In the genomic region with DNA sequence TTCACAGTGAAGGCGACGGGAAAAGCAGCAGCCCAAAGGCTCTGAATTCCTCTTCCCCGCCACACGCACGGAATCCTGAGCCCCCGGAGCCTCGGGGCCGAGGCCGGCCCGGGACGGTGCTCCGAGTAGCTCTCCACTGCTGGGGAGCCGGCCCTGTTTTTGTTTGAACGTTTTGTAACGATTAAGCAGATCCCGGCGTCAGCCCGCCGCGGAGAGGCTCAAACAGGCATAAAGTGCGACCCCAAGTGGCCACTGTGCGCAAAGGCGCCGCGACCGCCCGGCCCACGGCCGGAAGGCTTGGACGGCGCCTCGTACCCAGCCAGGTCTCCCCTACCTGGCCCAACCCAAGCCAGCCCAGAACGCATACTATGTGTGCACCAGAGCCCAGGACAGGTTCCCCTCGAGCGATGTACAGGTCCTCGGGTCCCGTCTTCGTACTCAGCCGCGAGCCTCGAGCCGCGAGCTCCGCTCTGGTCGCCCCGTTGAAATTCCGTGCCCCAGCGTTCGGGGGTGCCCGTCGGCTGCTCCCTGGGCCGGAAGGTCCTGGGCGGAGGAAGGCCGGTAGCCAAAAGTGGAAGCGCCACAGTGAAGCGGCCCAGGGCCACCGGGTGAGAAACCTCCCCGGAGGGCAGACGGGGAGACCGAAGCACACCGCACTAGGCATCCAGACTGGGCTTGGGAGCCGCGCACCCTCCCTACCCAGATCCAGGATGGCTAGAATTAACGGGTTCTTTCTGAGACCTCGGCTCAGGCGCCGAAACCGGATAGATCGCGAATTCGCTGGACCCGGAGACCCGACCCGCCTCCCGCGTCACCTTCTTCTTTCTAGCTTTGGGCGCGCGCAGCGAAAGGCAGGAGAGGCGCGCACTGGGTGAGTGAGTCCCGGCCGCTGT, we compare ENCODE assay signal across 1 cellular context.
A peak's percentile ranks its signal among the peaks of the same experiment; 100 is the strongest.
TF ChIP-seq lines count a peak whose summit lies in the region.

No MANE protein-coding gene starts in this region.

TF ChIP-seq in HepG2, 621 proteins besides CTCF, POLR2A, EP300 and RAD21 (continued from another document and continues in another):
- TF ChIP-seq, protein P1, sequence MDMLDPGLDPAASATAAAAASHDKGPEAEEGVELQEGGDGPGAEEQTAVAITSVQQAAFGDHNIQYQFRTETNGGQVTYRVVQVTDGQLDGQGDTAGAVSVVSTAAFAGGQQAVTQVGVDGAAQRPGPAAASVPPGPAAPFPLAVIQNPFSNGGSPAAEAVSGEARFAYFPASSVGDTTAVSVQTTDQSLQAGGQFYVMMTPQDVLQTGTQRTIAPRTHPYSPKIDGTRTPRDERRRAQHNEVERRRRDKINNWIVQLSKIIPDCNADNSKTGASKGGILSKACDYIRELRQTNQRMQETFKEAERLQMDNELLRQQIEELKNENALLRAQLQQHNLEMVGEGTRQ (IDR thresholded peaks at IDR 0.05; ENCODE audit: low read depth, low read length), result 0 out of 2 replicates have a peak, but pooled peaks have one; percentile 2
- TF ChIP-seq, protein P1 (CRISPR knock-in tag; IDR thresholded peaks at IDR 0.05; ENCODE audit: borderline replicate concordance), result no peak
- TF ChIP-seq CAMTA2 (CRISPR knock-in tag; IDR thresholded peaks at IDR 0.05; ENCODE audit: borderline replicate concordance) (0 out of 2 replicates have a peak, but pooled peaks have one; percentile 11), SALL1 (CRISPR knock-in tag; IDR thresholded peaks at IDR 0.05) (peak; percentile 48), FOXA3 (CRISPR knock-in tag; IDR thresholded peaks at IDR 0.05) (no peak), ZNF619 (CRISPR knock-in tag; IDR thresholded peaks at IDR 0.05) (no peak), ZNF563 (CRISPR knock-in tag; IDR thresholded peaks at IDR 0.05) (no peak), ZNF772 (CRISPR knock-in tag; IDR thresholded peaks at IDR 0.05) (peak; percentile 83; the same call in 1 of the 2 replicates), SKI (IDR thresholded peaks at IDR 0.05; ENCODE audit: partially characterized antibody) (no peak), SCMH1 (CRISPR knock-in tag; IDR thresholded peaks at IDR 0.05; ENCODE audit: borderline replicate concordance) (no peak), MIXL1 (CRISPR knock-in tag; IDR thresholded peaks at IDR 0.05) (no peak), FOXJ3 (CRISPR knock-in tag; IDR thresholded peaks at IDR 0.05; ENCODE audit: borderline replicate concordance) (peak; percentile 31; the same call in 1 of the 2 replicates), MYNN (CRISPR knock-in tag; IDR thresholded peaks at IDR 0.05; ENCODE audit: low read depth) (no peak), NCOA1 (CRISPR knock-in tag; IDR thresholded peaks at IDR 0.05) (peak; percentile 66; the same call in 1 of the 2 replicates), ZMYM3 (CRISPR knock-in tag; IDR thresholded peaks at IDR 0.05) (no peak), RORA (CRISPR knock-in tag; IDR thresholded peaks at IDR 0.05) (no peak; the same call in 1 of the 2 replicates), POLR2G (IDR thresholded peaks at IDR 0.05; ENCODE audit: low read depth, low read length) (no peak), ZFY (CRISPR knock-in tag; IDR thresholded peaks at IDR 0.05) (no peak; the same call in 1 of the 2 replicates), CBX5 (CRISPR knock-in tag; IDR thresholded peaks at IDR 0.05; ENCODE audit: borderline replicate concordance) (no peak), ZNF33A (CRISPR knock-in tag; IDR thresholded peaks at IDR 0.05; ENCODE audit: borderline replicate concordance) (0 out of 2 replicates have a peak, but pooled peaks have one; percentile 44), ZNF792 (CRISPR knock-in tag; IDR thresholded peaks at IDR 0.05) (peak; percentile 64; the same call in 1 of the 2 replicates), FLYWCH1 (CRISPR knock-in tag; IDR thresholded peaks at IDR 0.05) (no peak), ZBTB7A (CRISPR knock-in tag; IDR thresholded peaks at IDR 0.05) (no peak), ZNF615 (CRISPR knock-in tag; IDR thresholded peaks at IDR 0.05; ENCODE audit: borderline replicate concordance) (no peak)
- TF ChIP-seq, protein P2, sequence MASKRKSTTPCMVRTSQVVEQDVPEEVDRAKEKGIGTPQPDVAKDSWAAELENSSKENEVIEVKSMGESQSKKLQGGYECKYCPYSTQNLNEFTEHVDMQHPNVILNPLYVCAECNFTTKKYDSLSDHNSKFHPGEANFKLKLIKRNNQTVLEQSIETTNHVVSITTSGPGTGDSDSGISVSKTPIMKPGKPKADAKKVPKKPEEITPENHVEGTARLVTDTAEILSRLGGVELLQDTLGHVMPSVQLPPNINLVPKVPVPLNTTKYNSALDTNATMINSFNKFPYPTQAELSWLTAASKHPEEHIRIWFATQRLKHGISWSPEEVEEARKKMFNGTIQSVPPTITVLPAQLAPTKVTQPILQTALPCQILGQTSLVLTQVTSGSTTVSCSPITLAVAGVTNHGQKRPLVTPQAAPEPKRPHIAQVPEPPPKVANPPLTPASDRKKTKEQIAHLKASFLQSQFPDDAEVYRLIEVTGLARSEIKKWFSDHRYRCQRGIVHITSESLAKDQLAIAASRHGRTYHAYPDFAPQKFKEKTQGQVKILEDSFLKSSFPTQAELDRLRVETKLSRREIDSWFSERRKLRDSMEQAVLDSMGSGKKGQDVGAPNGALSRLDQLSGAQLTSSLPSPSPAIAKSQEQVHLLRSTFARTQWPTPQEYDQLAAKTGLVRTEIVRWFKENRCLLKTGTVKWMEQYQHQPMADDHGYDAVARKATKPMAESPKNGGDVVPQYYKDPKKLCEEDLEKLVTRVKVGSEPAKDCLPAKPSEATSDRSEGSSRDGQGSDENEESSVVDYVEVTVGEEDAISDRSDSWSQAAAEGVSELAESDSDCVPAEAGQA (IDR thresholded peaks at IDR 0.05; ENCODE audit: low read depth), result no peak
- TF ChIP-seq, protein P2 (CRISPR knock-in tag; IDR thresholded peaks at IDR 0.05; ENCODE audit: borderline replicate concordance), result 0 out of 2 replicates have a peak, but pooled peaks have one; percentile 58
- TF ChIP-seq, protein P3, sequence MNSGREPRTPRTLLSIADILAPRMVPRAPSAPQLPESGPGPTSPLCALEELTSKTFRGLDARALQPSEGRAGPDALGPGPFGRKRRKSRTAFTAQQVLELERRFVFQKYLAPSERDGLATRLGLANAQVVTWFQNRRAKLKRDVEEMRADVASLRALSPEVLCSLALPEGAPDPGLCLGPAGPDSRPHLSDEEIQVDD (CRISPR knock-in tag; IDR thresholded peaks at IDR 0.05; ENCODE audit: borderline replicate concordance), result no peak
- TF ChIP-seq, protein P4, sequence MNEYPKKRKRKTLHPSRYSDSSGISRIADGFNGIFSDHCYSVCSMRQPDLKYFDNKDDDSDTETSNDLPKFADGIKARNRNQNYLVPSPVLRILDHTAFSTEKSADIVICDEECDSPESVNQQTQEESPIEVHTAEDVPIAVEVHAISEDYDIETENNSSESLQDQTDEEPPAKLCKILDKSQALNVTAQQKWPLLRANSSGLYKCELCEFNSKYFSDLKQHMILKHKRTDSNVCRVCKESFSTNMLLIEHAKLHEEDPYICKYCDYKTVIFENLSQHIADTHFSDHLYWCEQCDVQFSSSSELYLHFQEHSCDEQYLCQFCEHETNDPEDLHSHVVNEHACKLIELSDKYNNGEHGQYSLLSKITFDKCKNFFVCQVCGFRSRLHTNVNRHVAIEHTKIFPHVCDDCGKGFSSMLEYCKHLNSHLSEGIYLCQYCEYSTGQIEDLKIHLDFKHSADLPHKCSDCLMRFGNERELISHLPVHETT (CRISPR knock-in tag; conservative IDR thresholded peaks at IDR 0.05), result no peak; the same call in 1 of the 2 replicates
- TF ChIP-seq, protein P5, sequence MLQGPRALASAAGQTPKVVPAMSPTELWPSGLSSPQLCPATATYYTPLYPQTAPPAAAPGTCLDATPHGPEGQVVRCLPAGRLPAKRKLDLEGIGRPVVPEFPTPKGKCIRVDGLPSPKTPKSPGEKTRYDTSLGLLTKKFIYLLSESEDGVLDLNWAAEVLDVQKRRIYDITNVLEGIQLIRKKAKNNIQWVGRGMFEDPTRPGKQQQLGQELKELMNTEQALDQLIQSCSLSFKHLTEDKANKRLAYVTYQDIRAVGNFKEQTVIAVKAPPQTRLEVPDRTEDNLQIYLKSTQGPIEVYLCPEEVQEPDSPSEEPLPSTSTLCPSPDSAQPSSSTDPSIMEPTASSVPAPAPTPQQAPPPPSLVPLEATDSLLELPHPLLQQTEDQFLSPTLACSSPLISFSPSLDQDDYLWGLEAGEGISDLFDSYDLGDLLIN (CRISPR knock-in tag; IDR thresholded peaks at IDR 0.05; ENCODE audit: borderline replicate concordance), result no peak
- TF ChIP-seq, protein P6, sequence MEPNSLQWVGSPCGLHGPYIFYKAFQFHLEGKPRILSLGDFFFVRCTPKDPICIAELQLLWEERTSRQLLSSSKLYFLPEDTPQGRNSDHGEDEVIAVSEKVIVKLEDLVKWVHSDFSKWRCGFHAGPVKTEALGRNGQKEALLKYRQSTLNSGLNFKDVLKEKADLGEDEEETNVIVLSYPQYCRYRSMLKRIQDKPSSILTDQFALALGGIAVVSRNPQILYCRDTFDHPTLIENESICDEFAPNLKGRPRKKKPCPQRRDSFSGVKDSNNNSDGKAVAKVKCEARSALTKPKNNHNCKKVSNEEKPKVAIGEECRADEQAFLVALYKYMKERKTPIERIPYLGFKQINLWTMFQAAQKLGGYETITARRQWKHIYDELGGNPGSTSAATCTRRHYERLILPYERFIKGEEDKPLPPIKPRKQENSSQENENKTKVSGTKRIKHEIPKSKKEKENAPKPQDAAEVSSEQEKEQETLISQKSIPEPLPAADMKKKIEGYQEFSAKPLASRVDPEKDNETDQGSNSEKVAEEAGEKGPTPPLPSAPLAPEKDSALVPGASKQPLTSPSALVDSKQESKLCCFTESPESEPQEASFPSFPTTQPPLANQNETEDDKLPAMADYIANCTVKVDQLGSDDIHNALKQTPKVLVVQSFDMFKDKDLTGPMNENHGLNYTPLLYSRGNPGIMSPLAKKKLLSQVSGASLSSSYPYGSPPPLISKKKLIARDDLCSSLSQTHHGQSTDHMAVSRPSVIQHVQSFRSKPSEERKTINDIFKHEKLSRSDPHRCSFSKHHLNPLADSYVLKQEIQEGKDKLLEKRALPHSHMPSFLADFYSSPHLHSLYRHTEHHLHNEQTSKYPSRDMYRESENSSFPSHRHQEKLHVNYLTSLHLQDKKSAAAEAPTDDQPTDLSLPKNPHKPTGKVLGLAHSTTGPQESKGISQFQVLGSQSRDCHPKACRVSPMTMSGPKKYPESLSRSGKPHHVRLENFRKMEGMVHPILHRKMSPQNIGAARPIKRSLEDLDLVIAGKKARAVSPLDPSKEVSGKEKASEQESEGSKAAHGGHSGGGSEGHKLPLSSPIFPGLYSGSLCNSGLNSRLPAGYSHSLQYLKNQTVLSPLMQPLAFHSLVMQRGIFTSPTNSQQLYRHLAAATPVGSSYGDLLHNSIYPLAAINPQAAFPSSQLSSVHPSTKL (CRISPR knock-in tag; IDR thresholded peaks at IDR 0.05), result peak; percentile 31; the same call in 1 of the 2 replicates
- TF ChIP-seq, protein P7, sequence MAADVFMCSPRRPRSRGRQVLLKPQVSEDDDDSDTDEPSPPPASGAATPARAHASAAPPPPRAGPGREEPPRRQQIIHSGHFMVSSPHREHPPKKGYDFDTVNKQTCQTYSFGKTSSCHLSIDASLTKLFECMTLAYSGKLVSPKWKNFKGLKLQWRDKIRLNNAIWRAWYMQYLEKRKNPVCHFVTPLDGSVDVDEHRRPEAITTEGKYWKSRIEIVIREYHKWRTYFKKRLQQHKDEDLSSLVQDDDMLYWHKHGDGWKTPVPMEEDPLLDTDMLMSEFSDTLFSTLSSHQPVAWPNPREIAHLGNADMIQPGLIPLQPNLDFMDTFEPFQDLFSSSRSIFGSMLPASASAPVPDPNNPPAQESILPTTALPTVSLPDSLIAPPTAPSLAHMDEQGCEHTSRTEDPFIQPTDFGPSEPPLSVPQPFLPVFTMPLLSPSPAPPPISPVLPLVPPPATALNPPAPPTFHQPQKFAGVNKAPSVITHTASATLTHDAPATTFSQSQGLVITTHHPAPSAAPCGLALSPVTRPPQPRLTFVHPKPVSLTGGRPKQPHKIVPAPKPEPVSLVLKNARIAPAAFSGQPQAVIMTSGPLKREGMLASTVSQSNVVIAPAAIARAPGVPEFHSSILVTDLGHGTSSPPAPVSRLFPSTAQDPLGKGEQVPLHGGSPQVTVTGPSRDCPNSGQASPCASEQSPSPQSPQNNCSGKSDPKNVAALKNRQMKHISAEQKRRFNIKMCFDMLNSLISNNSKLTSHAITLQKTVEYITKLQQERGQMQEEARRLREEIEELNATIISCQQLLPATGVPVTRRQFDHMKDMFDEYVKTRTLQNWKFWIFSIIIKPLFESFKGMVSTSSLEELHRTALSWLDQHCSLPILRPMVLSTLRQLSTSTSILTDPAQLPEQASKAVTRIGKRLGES (CRISPR knock-in tag; IDR thresholded peaks at IDR 0.05; ENCODE audit: borderline replicate concordance), result no peak
- TF ChIP-seq, protein P8, sequence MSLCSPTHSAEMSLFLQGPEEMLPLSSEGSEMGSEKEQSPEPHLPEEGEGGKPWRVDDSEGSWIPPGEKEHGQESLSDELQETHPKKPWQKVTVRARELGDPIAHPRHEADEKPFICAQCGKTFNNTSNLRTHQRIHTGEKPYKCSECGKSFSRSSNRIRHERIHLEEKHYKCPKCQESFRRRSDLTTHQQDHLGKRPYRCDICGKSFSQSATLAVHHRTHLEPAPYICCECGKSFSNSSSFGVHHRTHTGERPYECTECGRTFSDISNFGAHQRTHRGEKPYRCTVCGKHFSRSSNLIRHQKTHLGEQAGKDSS (CRISPR knock-in tag; IDR thresholded peaks at IDR 0.05; ENCODE audit: borderline replicate concordance, low read depth), result no peak
